Comparison of ENCODE assay signal across 13 cellular contexts in genomic region chr22:19664406-19664805, GRCh38. TPM values are rescaled to one million over a fixed set of nuclear protein-coding genes. Genes with fewer than 3 reads are reported as not detected.
"Had no signal": no experiment of that assay in that cellular context is flagged by ENCODE, and none has a peak within 500 bp of the region (broad histone marks: within the 10 kb centered on the region; RNA-seq: fewer than 3 reads in every experiment).

No MANE protein-coding gene starts in this region.

- H3K27ac Mint-ChIP-seq: activated CD4-positive, alpha-beta memory T cell treated with anti-CD3 and anti-CD28 coated beads for 36 hours; activated naive CD8-positive, alpha-beta T cell; mesothelial cell of epicardium; stimulated activated memory B cell treated with anti-CD40 and anti-IgM and Interleukin-4, amounts not matched to agents 10 μg/mL and 1 μg/mL and 100 μg/mL, for 72 hours; type B pancreatic cell had no signal

- H3K4me3 Mint-ChIP-seq: activated CD4-positive, alpha-beta memory T cell treated with anti-CD3 and anti-CD28 coated beads for 36 hours; activated naive CD8-positive, alpha-beta T cell; activated T-cell treated with anti-CD3 and anti-CD28 coated beads, Interleukin-2, amount 50 U/mL, for 4 hours; mesothelial cell of epicardium; stimulated activated memory B cell treated with anti-CD40 and anti-IgM and Interleukin-4, amounts not matched to agents 10 μg/mL and 1 μg/mL and 100 μg/mL, for 72 hours; type B pancreatic cell had no signal

- H3K9me3 ChIP-seq: lower lobe of right lung had no signal

- H3K9me3 Mint-ChIP-seq: activated CD4-positive, alpha-beta memory T cell treated with anti-CD3 and anti-CD28 coated beads for 36 hours; activated T-cell treated with anti-CD3 and anti-CD28 coated beads, Interleukin-2, amount 50 U/mL, for 4 hours; mesothelial cell of epicardium; stimulated activated memory B cell treated with anti-CD40 and anti-IgM and Interleukin-4, amounts not matched to agents 10 μg/mL and 1 μg/mL and 100 μg/mL, for 72 hours; type B pancreatic cell had no signal

- H3K36me3 Mint-ChIP-seq: activated CD4-positive, alpha-beta memory T cell treated with anti-CD3 and anti-CD28 coated beads for 36 hours; activated naive CD8-positive, alpha-beta T cell; mesothelial cell of epicardium; stimulated activated memory B cell treated with anti-CD40 and anti-IgM and Interleukin-4, amounts not matched to agents 10 μg/mL and 1 μg/mL and 100 μg/mL, for 72 hours; type B pancreatic cell had no signal

- H3K4me3 ChIP-seq: lower lobe of right lung had no signal

- H3K27ac ChIP-seq: lower lobe of right lung had no signal

- H3K4me1 ChIP-seq: lower lobe of right lung had no signal

- DNase-seq: activated CD4-positive, alpha-beta memory T cell treated with anti-CD3 and anti-CD28 coated beads for 36 hours; activated CD4-positive, alpha-beta T cell treated with anti-CD3 and anti-CD28 coated beads for 1 hour; activated gamma-delta T cell; activated T-cell treated with anti-CD3 and anti-CD28 coated beads, Interleukin-2, amount 50 U/mL, for 4 hours; hypothalamus; kidney glomerular epithelial cell; lower lobe of right lung; stimulated activated CD4-positive, alpha-beta T cell treated with anti-CD3 and anti-CD28 coated beads, Interleukin-1b, Interleukin-23, amount 100 ng/mL, for 48 hours had no signal

- ATAC-seq: activated T-cell treated with anti-CD3 and anti-CD28 coated beads, Interleukin-2, amount 50 U/mL, for 4 hours; lower lobe of right lung; stimulated activated memory B cell treated with anti-CD40 and anti-IgM and Interleukin-4, amounts not matched to agents 10 μg/mL and 1 μg/mL and 100 μg/mL, for 72 hours had no signal

- H3K36me3 ChIP-seq: lower lobe of right lung had no signal

- H3K4me1 Mint-ChIP-seq: stimulated activated memory B cell treated with anti-CD40 and anti-IgM and Interleukin-4, amounts not matched to agents 10 μg/mL and 1 μg/mL and 100 μg/mL, for 72 hours had no signal

- H3K27me3 Mint-ChIP-seq: activated naive CD8-positive, alpha-beta T cell had no signal

RNA-seq across cellular contexts. Expression of gene GP1BB, which starts 58.9 kb away (rescaled TPM):
- total RNA-seq: activated CD4-positive, alpha-beta memory T cell treated with anti-CD3 and anti-CD28 coated beads for 36 hours; bronchial epithelial cell had no signal
